ENCODE assay signal across 21 cellular contexts in the genomic region with DNA sequence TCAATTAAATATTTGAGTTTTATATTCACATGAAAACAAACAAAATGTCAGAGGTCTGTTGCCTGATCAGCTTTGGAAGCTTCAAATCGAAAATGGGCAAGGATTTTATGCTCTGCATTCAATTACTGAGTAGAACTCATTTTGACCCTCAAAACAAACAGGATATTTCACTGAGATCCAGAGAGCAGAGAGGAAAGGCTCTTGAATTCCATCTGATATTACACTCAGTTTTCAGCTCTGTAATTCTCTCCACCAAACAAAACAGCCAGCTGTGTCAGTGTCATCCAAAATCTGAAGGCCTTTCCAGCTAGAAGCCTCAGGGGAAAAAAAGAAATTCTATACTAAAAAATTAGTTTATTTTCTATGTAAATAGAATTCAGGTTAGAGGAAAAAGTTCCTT.
"Had no signal": no experiment of that assay in that cellular context is flagged by ENCODE, and none has a peak within 500 bp of the region (broad histone marks: within the 10 kb centered on the region; RNA-seq: fewer than 3 reads in every experiment).

No MANE protein-coding gene starts in this region.

- H3K27me3 ChIP-seq: suprapubic skin, transverse colon, vagina had no signal

- H3K4me3 ChIP-seq: lower lobe of right lung, suprapubic skin, transverse colon, vagina had no signal

- H3K4me1 ChIP-seq: lower lobe of right lung, transverse colon, vagina had no signal

- H3K9me3 ChIP-seq: lower lobe of right lung, suprapubic skin, transverse colon, vagina had no signal

- H3K36me3 ChIP-seq: lower lobe of right lung, suprapubic skin, transverse colon, vagina had no signal

- H3K27ac ChIP-seq: lower lobe of right lung, suprapubic skin, transverse colon, vagina had no signal

- DNase-seq: activated B cell treated with CpG ODN at 0.5 μM for 24 hours; activated CD4-positive, alpha-beta T cell treated with anti-CD3 and anti-CD28 coated beads for 4 hours; activated CD8-positive, alpha-beta T cell treated with anti-CD3 and anti-CD28 coated beads for 36 hours; activated naive CD4-positive, alpha-beta T cell treated with anti-CD3 and anti-CD28 coated beads, Interleukin-2, amount 10 ng/mL, durations not matched to agents 7 days and 5 days; activated naive CD8-positive, alpha-beta T cell treated with anti-CD3 and anti-CD28 coated beads, Interleukin-2, amount 50 U/mL, for 24 hours; activated T-cell treated with anti-CD3 and anti-CD28 coated beads, Interleukin-2, amount 50 U/mL, for 24 hours; aorta; cerebellar nuclear complex; effector memory CD8-positive, alpha-beta T cell; foreskin melanocyte; hypothalamus; islet precursor cell; lower lobe of right lung; nucleus accumbens; small intestine; stimulated activated CD4-positive, alpha-beta T cell treated with anti-CD3 and anti-CD28 coated beads, Interleukin-15, amount 100 ng/mL, for 24 hours; stimulated activated CD4-positive, alpha-beta T cell treated with anti-CD3 and anti-CD28 coated beads, Interleukin-4, amount 100 ng/mL, for 1 hour; stimulated activated naive CD8-positive, alpha-beta T cell treated with anti-CD3 and anti-CD28 coated beads, Interleukin-15, amount 100 ng/mL, for 72 hours; transverse colon had no signal
